ENCODE assay signal across 10 cellular contexts in the genomic region with DNA sequence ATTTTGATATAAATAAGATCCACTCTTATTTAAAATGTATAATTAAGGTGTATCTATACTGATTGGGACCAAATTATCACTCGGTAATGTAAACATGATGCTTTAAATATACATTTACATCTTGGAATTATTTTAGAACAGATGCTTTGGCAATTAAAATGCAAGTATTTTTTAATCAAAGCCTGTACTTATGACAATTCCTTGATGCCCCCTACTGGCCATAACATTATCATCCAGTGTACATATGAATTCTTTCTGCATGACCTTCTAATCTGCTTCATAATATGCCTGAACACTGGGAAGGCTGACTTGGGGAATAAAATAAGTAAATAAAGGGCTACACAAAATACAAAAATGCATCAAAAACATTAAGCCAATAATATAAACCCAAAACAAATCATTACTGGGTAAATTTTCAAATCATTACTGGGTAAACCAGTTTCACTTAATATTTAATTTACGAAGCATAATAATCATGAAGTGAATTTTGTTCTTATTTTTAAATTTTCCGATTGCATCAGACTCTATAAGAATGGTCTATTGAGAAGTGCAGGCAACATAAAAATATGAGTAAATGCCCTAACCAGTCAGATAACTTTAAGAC.
DNase-seq lines count a peak whose midpoint lies in the region; ATAC-seq, FAIRE-seq and TF ChIP-seq lines count a peak whose summit lies in the region.
"Had no signal": no experiment of that assay in that cellular context is flagged by ENCODE, and none has a peak within 500 bp of the region (broad histone marks: within the 10 kb centered on the region; RNA-seq: fewer than 3 reads in every experiment).

No MANE protein-coding gene starts in this region.

- H3K4me3 ChIP-seq in fibroblast of pulmonary artery (replicated peaks; ENCODE audit: low read depth, low read length) (no peak overlapping the region), small intestine (ENCODE audit: low read depth in 1 of 2, low read length in 2 of 2) (no peak overlapping the region)
- H3K4me3 ChIP-seq: SJSA1 had no signal

- no peaks in the 10 kb centered on the region for H3K9me3 ChIP-seq in small intestine (ENCODE audit: control insufficient read depth, low read depth)
- H3K9me3 ChIP-seq: neutrophil, SJSA1 had no signal

- peak; percentile 20 for DNase-seq in DMS153 (lab: John Stamatoyannopoulos, UW)
- DNase-seq in HS-5 (ENCODE audit: low read depth), result peak; percentile 11
- peak; percentile 76 for DNase-seq in RKO (ENCODE audit: low spot score)
- peak; percentile 75 for DNase-seq in fibroblast of pulmonary artery (ENCODE audit: low read depth)
- DNase-seq in small intestine, result peak; percentile 36
- DNase-seq in posterior vena cava (ENCODE audit: low spot score), result no peak

- no peak for FAIRE-seq in small intestine (lab: Jason Lieb, UNC)

- ATAC-seq in GM21529 (IDR thresholded peaks at IDR 0.05; ENCODE audit: unreplicated experiment), result no peak
- ATAC-seq in HG02884 (IDR thresholded peaks at IDR 0.05; ENCODE audit: unreplicated experiment), result no peak

- TF ChIP-seq CTCF in fibroblast of pulmonary artery (IDR thresholded peaks at IDR 0.05; ENCODE audit: low read length, missing control alignments), result peak; percentile 66

- H3K36me3 ChIP-seq in small intestine (ENCODE audit: control insufficient read depth in 2 of 2, insufficient read depth in 2 of 2, low read length in 2 of 2), result no peaks in the 10 kb centered on the region
- H3K36me3 ChIP-seq: neutrophil, SJSA1 had no signal

- H3K27ac ChIP-seq in small intestine (ENCODE audit: low read depth in 1 of 2, low read length in 1 of 2), result no peak overlapping the region
- H3K27ac ChIP-seq: neutrophil, SJSA1 had no signal

- WGBS in small intestine, 3 donors, result 65 to 79% (median 73%) methylated on average over 3 of the region's 3 CpGs

- intact Hi-C loops in posterior vena cava (cut with DNase I), result loop anchor here in 1 of 2 donors (5.0 kb wide), 1 partner anchor 1273 kb away; no protein-coding TSS in a partner anchor

- no peaks in the 10 kb centered on the region for H3K4me1 ChIP-seq in small intestine (ENCODE audit: control insufficient read depth in 2 of 2, insufficient read depth in 1 of 2, low read depth in 1 of 2, low read length in 1 of 2)
- H3K4me1 ChIP-seq: SJSA1 had no signal

- no peaks in the 10 kb centered on the region for H3K27me3 ChIP-seq in small intestine (ENCODE audit: control insufficient read depth in 2 of 2, insufficient read depth in 2 of 2, low read length in 2 of 2)
- H3K27me3 ChIP-seq: SJSA1 had no signal
